ENCODE assay signal across 14 cellular contexts in genomic region chr2:133139847-133140533, GRCh38.
DNase-seq lines count a peak whose midpoint lies in the region; ATAC-seq and TF ChIP-seq lines count a peak whose summit lies in the region.
"Had no signal": no experiment of that assay in that cellular context is flagged by ENCODE, and none has a peak within 500 bp of the region (broad histone marks: within the 10 kb centered on the region; RNA-seq: fewer than 3 reads in every experiment).

No MANE protein-coding gene starts in this region.

- CTCF ChIA-PET in A673 (lab: Charles Lee) = interaction anchor here (1.0 kb wide), 1 partner anchor 704 kb away, joined by 3 read pairs; no protein-coding TSS in a partner anchor

- no peak overlapping the region for H2AFZ ChIP-seq in hepatocyte

- no peaks in the 10 kb centered on the region for H3K36me3 Mint-ChIP-seq in chondrocyte (ENCODE audit: low read depth)

- H3K4me1 ChIP-seq in A673 (ENCODE audit: insufficient read depth, low read length, poor library complexity, severe bottlenecking) = peaks cover 29% of the 10 kb centered on the region
- no peaks in the 10 kb centered on the region for H3K4me1 ChIP-seq in hepatocyte (ENCODE audit: insufficient read depth)

- ATAC-seq in GM21786 (IDR thresholded peaks at IDR 0.05; ENCODE audit: unreplicated experiment) (peak; percentile 51), HG02981 (IDR thresholded peaks at IDR 0.05; ENCODE audit: unreplicated experiment) (no peak)
- ATAC-seq: activated CD4-positive, alpha-beta T cell treated with anti-CD3 and anti-CD28 coated beads for 36 hours; pancreas had no signal

- no TSS peak for BruUV-seq in A673 (replicated peaks; lab: Mats Ljungman, UMichigan)

- POLR2A ChIA-PET in A673 (lab: Charles Lee; ENCODE audit: low non-redundant PET) = interaction anchor here (0.7 kb wide), 1 partner anchor 91 kb away, joined by 3 read pairs; no protein-coding TSS in a partner anchor

- no peaks in the 10 kb centered on the region for H3K4me1 Mint-ChIP-seq in chondrocyte (ENCODE audit: low read depth)
- H3K4me1 Mint-ChIP-seq: activated CD4-positive, alpha-beta T cell treated with anti-CD3 and anti-CD28 coated beads for 36 hours had no signal

- intact Hi-C loops in A673 (cut with micrococcal nuclease; ENCODE audit: unreplicated experiment) = no loop called here

- H3K27ac ChIP-seq in A673 (ENCODE audit: low read depth, low read length, poor library complexity, severe bottlenecking) (no peak overlapping the region), hepatocyte (no peak overlapping the region)
- H3K27ac ChIP-seq: pancreas had no signal

- H3K27me3 Mint-ChIP-seq in chondrocyte (ENCODE audit: low read depth) = no peaks in the 10 kb centered on the region
- H3K27me3 Mint-ChIP-seq: activated CD4-positive, alpha-beta T cell treated with anti-CD3 and anti-CD28 coated beads for 36 hours; activated T-cell treated with anti-CD3 and anti-CD28 coated beads, Interleukin-2, amount 50 U/mL, for 24 hours had no signal

- H3K27me3 ChIP-seq in A673 (replicated peaks; ENCODE audit: insufficient read depth, low read depth, low read length, poor library complexity) (no peaks in the 10 kb centered on the region), hepatocyte (no peaks in the 10 kb centered on the region)
- H3K27me3 ChIP-seq: pancreas had no signal

- H3K4me3 ChIP-seq in A673 (ENCODE audit: low read depth, low read length, poor library complexity, severe bottlenecking) = peak overlapping the region; percentile 10
- no peak overlapping the region for H3K4me3 ChIP-seq in hepatocyte
- H3K4me3 ChIP-seq: pancreas had no signal

- H3K36me3 ChIP-seq in A673 (ENCODE audit: insufficient read depth, low read length, poor library complexity, severe bottlenecking) (no peaks in the 10 kb centered on the region), hepatocyte (replicated peaks; ENCODE audit: insufficient read depth, low read depth) (no peaks in the 10 kb centered on the region)
- H3K36me3 ChIP-seq: pancreas had no signal

- no peaks in the 10 kb centered on the region for H3K9me2 ChIP-seq in hepatocyte (replicated peaks; ENCODE audit: insufficient read depth)

- no peak overlapping the region for H3K4me3 Mint-ChIP-seq in chondrocyte (ENCODE audit: unreplicated experiment)
- H3K4me3 Mint-ChIP-seq: activated CD4-positive, alpha-beta T cell treated with anti-CD3 and anti-CD28 coated beads for 36 hours; activated T-cell treated with anti-CD3 and anti-CD28 coated beads, Interleukin-2, amount 50 U/mL, for 24 hours had no signal

- H4K20me1 ChIP-seq in hepatocyte (ENCODE audit: insufficient read depth, poor library complexity, severe bottlenecking) = no peaks in the 10 kb centered on the region

- H3K9me3 Mint-ChIP-seq in chondrocyte (ENCODE audit: low read depth) = no peaks in the 10 kb centered on the region
- H3K9me3 Mint-ChIP-seq: activated T-cell treated with anti-CD3 and anti-CD28 coated beads, Interleukin-2, amount 50 U/mL, for 24 hours had no signal

- DNase-seq in A673 (ENCODE audit: low spot score) (peak; percentile 38), SK-MEL-5 (ENCODE audit: low read depth, low spot score) (peak; percentile 84), iPS-NIHi7 (ENCODE audit: extremely low spot score) (peak; percentile 27), hepatocyte (ENCODE audit: low spot score) (no peak), chondrocyte (ENCODE audit: low spot score) (no peak), NCI-H748 (lab: John Stamatoyannopoulos, UW; ENCODE audit: unreplicated experiment) (no peak)
- DNase-seq: ACHN; activated CD4-positive, alpha-beta T cell treated with anti-CD3 and anti-CD28 coated beads for 36 hours; activated T-cell treated with anti-CD3 and anti-CD28 coated beads, Interleukin-2, amount 50 U/mL, for 24 hours; cortex of kidney; NCI-H345; pancreas had no signal

- H3K9me3 ChIP-seq in A673 (ENCODE audit: low read depth, low read length, poor library complexity, severe bottlenecking) (no peaks in the 10 kb centered on the region), hepatocyte (ENCODE audit: low read depth) (no peaks in the 10 kb centered on the region)
- H3K9me3 ChIP-seq: pancreas had no signal

- no peak overlapping the region for H3K27ac Mint-ChIP-seq in chondrocyte (ENCODE audit: unreplicated experiment)
- H3K27ac Mint-ChIP-seq: activated CD4-positive, alpha-beta T cell treated with anti-CD3 and anti-CD28 coated beads for 36 hours; activated T-cell treated with anti-CD3 and anti-CD28 coated beads, Interleukin-2, amount 50 U/mL, for 24 hours had no signal

- 65% methylated on average over 4 of the region's 4 CpGs for WGBS in hepatocyte (ENCODE audit: low lambda C conversion rate, missing lambda C conversion rate)

- TF ChIP-seq CTCF in A673 (conservative IDR thresholded peaks at IDR 0.05; ENCODE audit: low read depth, low read length) = no peak
- TF ChIP-seq CTCF in hepatocyte (IDR thresholded peaks at IDR 0.05; ENCODE audit: poor library complexity) = no peak
- TF ChIP-seq CTCF in chondrocyte (IDR thresholded peaks at IDR 0.05) = no peak

- no peak overlapping the region for H3K4me2 ChIP-seq in hepatocyte

- H3K79me2 ChIP-seq in hepatocyte = no peaks in the 10 kb centered on the region

- in situ Hi-C loops in SK-MEL-5 (cut with HindIII; ENCODE audit: low pct_unique_long_range_greater_than_20kb, low sequenced_read_pairs) = no loop called here

Comparison
In these comparisons a context has a peak if more than half of its experiments do, and no peak if none do; other contexts are left out.
1. DNase-seq: peak in A673 (single experiment), SK-MEL-5 (single experiment) and iPS-NIHi7 (single experiment); none in hepatocyte (single experiment), chondrocyte (single experiment) and NCI-H748 (single experiment).